Comparison of ENCODE assay signal across 16 cellular contexts in genomic region chr13:75702476-75702875, GRCh38.
"Had no signal": no experiment of that assay in that cellular context is flagged by ENCODE, and none has a peak within 500 bp of the region (broad histone marks: within the 10 kb centered on the region; RNA-seq: fewer than 3 reads in every experiment).

No MANE protein-coding gene starts in this region.

- DNase-seq: activated CD4-positive, alpha-beta T cell treated with anti-CD3 and anti-CD28 coated beads, Interleukin-2, amount 50 U/mL, for 4 hours; activated CD4-positive, CD25-positive, alpha-beta regulatory T cell treated with anti-CD3 and anti-CD28 coated beads, Interleukin-2, amount 50 U/mL, for 72 hours; activated naive CD4-positive, alpha-beta T cell; activated naive CD8-positive, alpha-beta T cell treated with anti-CD3 and anti-CD28 coated beads, Interleukin-2, amount 10 ng/mL, durations not matched to agents 7 days and 5 days; activated T-cell treated with anti-CD3 and anti-CD28 coated beads for 4 hours; anterior cingulate cortex; brain microvascular endothelial cell; cortex of kidney; effector CD4-positive, alpha-beta T cell; left ventricle myocardium inferior; naive thymus-derived CD8-positive, alpha-beta T cell; posterior cingulate gyrus; retina; tibial artery had no signal

- H3K9me3 ChIP-seq: esophagus muscularis mucosa, tibial artery had no signal

- H3K36me3 ChIP-seq: brain microvascular endothelial cell, esophagus muscularis mucosa, left ventricle myocardium inferior, tibial artery had no signal

- H3K27me3 ChIP-seq: brain microvascular endothelial cell, esophagus muscularis mucosa, tibial artery had no signal

- H3K4me3 ChIP-seq: esophagus muscularis mucosa, left ventricle myocardium inferior, tibial artery had no signal

- ATAC-seq: naive thymus-derived CD8-positive, alpha-beta T cell; stimulated activated memory B cell treated with anti-CD40 and anti-IgM and Interleukin-4, amounts not matched to agents 10 μg/mL and 1 μg/mL and 100 μg/mL, for 72 hours had no signal

- H3K27ac ChIP-seq: brain microvascular endothelial cell, esophagus muscularis mucosa, left ventricle myocardium inferior, tibial artery had no signal
